Comparison of ENCODE assay signal across 1 cellular context in genomic region chr4:156019238-156019637, GRCh38.
TF ChIP-seq lines count a peak whose summit lies in the region.

No MANE protein-coding gene starts in this region.

TF ChIP-seq in WTC11, 78 proteins besides CTCF, POLR2A, EP300 and RAD21 (continued from another document):
- TF ChIP-seq ATF2 (CRISPR knock-in tag; IDR thresholded peaks at IDR 0.05; ENCODE audit: borderline replicate concordance, low read depth) (no peak), GRHL2 (CRISPR knock-in tag; IDR thresholded peaks at IDR 0.05; ENCODE audit: insufficient replicate concordance, severe bottlenecking) (no peak), NFE2L1 (CRISPR knock-in tag; IDR thresholded peaks at IDR 0.05) (no peak), ZNF121 (CRISPR knock-in tag; IDR thresholded peaks at IDR 0.05) (no peak), TEAD4 (CRISPR knock-in tag; IDR thresholded peaks at IDR 0.05) (no peak), TP53 (CRISPR knock-in tag; IDR thresholded peaks at IDR 0.05) (no peak), PRRX2 (CRISPR knock-in tag; IDR thresholded peaks at IDR 0.05) (no peak), KAT7 (CRISPR knock-in tag; IDR thresholded peaks at IDR 0.05; ENCODE audit: borderline replicate concordance) (no peak), MYBL2 (CRISPR knock-in tag; IDR thresholded peaks at IDR 0.05) (no peak)
TF ChIP-seq in WTC11: peak in this region for 0.
